In genomic region chr4:93633721-93634120, GRCh38 we compare ENCODE assay signal across 30 cellular contexts.
"Had no signal": no experiment of that assay in that cellular context is flagged by ENCODE, and none has a peak within 500 bp of the region (broad histone marks: within the 10 kb centered on the region; RNA-seq: fewer than 3 reads in every experiment).

No MANE protein-coding gene starts in this region.

- DNase-seq: activated B cell treated with CpG ODN at 0.5 μM for 24 hours; activated CD4-positive, alpha-beta T cell treated with anti-CD3 and anti-CD28 coated beads for 48 hours; activated CD4-positive, alpha-beta T cell treated with anti-CD3 and anti-CD28 coated beads, Interleukin-2, amount 50 U/mL, for 1 hour; activated CD4-positive, alpha-beta T cell treated with anti-CD3 and anti-CD28 coated beads, Interleukin-2, amount 50 U/mL, for 48 hours; activated CD8-positive, alpha-beta memory T cell treated with anti-CD3 and anti-CD28 coated beads, Interleukin-2, amount 10 ng/mL, durations not matched to agents 7 days and 5 days; activated CD8-positive, alpha-beta memory T cell treated with anti-CD3 and anti-CD28 coated beads, Interleukin-2, amount 50 U/mL, for 4 hours; activated CD8-positive, alpha-beta T cell treated with anti-CD3 and anti-CD28 coated beads, Interleukin-2, amount 10 ng/mL, durations not matched to agents 7 days and 5 days; activated effector memory CD4-positive, alpha-beta T cell treated with anti-CD3 and anti-CD28 coated beads, Interleukin-2, amount 50 U/mL, for 16 hours; activated naive CD4-positive, alpha-beta T cell treated with anti-CD3 and anti-CD28 coated beads for 36 hours; activated naive CD8-positive, alpha-beta T cell treated with anti-CD3 and anti-CD28 coated beads for 36 hours; activated naive CD8-positive, alpha-beta T cell treated with anti-CD3 and anti-CD28 coated beads, Interleukin-2, amount 50 U/mL, for 24 hours; activated T-cell treated with anti-CD3 and anti-CD28 coated beads, Interleukin-2, amount 50 U/mL, for 1 hour; activated T-cell treated with anti-CD3 and anti-CD28 coated beads, Interleukin-2, amount 50 U/mL, for 48 hours; adrenal gland; amygdala; aorta; body of pancreas; caudate nucleus; cortex of kidney; dermis blood vessel endothelial cell; effector CD4-positive, alpha-beta T cell; effector memory CD8-positive, alpha-beta T cell; erythroblast; foreskin keratinocyte; gastrocnemius medialis; glutamatergic neuron; T-helper 2 cell had no signal

- H3K4me1 ChIP-seq: adrenal gland, body of pancreas, esophagus muscularis mucosa, foreskin keratinocyte, gastrocnemius medialis had no signal

- H3K36me3 ChIP-seq: adrenal gland, esophagus muscularis mucosa, gastrocnemius medialis had no signal

- H3K27me3 ChIP-seq: adrenal gland, body of pancreas, esophagus muscularis mucosa, foreskin keratinocyte, gastrocnemius medialis had no signal

- H3K9me3 ChIP-seq: adrenal gland, body of pancreas, esophagus muscularis mucosa, gastrocnemius medialis had no signal

- ATAC-seq: activated CD4-positive, CD25-positive, alpha-beta regulatory T cell treated with anti-CD3 and anti-CD28 coated beads, Interleukin-2, amount 50 U/mL, for 24 hours; activated CD8-positive, alpha-beta memory T cell treated with anti-CD3 and anti-CD28 coated beads, Interleukin-2, amount 10 ng/mL, durations not matched to agents 7 days and 5 days; activated CD8-positive, alpha-beta T cell treated with anti-CD3 and anti-CD28 coated beads, Interleukin-2, amount 10 ng/mL, durations not matched to agents 7 days and 5 days; activated naive CD8-positive, alpha-beta T cell treated with anti-CD3 and anti-CD28 coated beads, Interleukin-2, amount 50 U/mL, for 24 hours; body of pancreas; effector memory CD8-positive, alpha-beta T cell; foreskin keratinocyte; gastrocnemius medialis had no signal

- H3K4me3 ChIP-seq: adrenal gland, body of pancreas, esophagus muscularis mucosa, gastrocnemius medialis had no signal

- H3K27ac ChIP-seq: adrenal gland, body of pancreas, esophagus muscularis mucosa, foreskin keratinocyte, gastrocnemius medialis, VCaP had no signal
